ENCODE assay signal across 8 cellular contexts in genomic region chr2:77592955-77593354, GRCh38.
DNase-seq lines count a peak whose midpoint lies in the region; TF ChIP-seq lines count a peak whose summit lies in the region.
"Not testable (repeated sequence)": the region's sequence is repeated elsewhere in the genome, so short reads cannot be mapped to it uniquely, and the experiment has no call there.

No MANE protein-coding gene starts in this region.

- H3K4me2 ChIP-seq in H9 (ENCODE audit: insufficient read depth, insufficient read length, low read length) (peak overlapping the region; percentile 37), smooth muscle cell (peak overlapping the region; percentile 83)

- H4K20me1 ChIP-seq in H9 (ENCODE audit: control insufficient read depth, insufficient read depth, insufficient read length); smooth muscle cell (ENCODE audit: low read depth): not testable (repeated sequence)

- not testable (repeated sequence) for H3K79me1 ChIP-seq in H9 (ENCODE audit: insufficient read depth, low read depth, low read length, poor library complexity, severe bottlenecking)

- H3K27me3 ChIP-seq in H9 (ENCODE audit: insufficient read depth, low read length); cardiac muscle cell; smooth muscle cell (ENCODE audit: low read depth): not testable (repeated sequence)

- H2BK5ac ChIP-seq in H9 (ENCODE audit: insufficient read length, low read length) = not testable (repeated sequence)

- not testable (repeated sequence) for H2AFZ ChIP-seq in H9 (ENCODE audit: low read length)
- H2AFZ ChIP-seq in smooth muscle cell (ENCODE audit: low read depth) = peak overlapping the region; percentile 90

- H3K56ac ChIP-seq in H9 (ENCODE audit: insufficient read length, low read depth, low read length) = not testable (repeated sequence)

- not testable (repeated sequence) for H2BK120ac ChIP-seq in H9 (ENCODE audit: low read depth, low read length, poor library complexity, severe bottlenecking)

- not testable (repeated sequence) for H4K91ac ChIP-seq in H9 (ENCODE audit: insufficient read length, low read depth, low read length)

- peaks cover 21 to 22% of the 10 kb centered on the region in 2 experiments for H3K4me1 Mint-ChIP-seq in H9
- H3K4me1 Mint-ChIP-seq in chondrocyte (ENCODE audit: low read depth); nephron: not testable (repeated sequence)

- H3K9ac ChIP-seq in H9 (ENCODE audit: extremely low read depth, insufficient read length, low read length) = peak overlapping the region; percentile 54
- not testable (repeated sequence) for H3K9ac ChIP-seq in smooth muscle cell (ENCODE audit: low read depth)

- H3K9me3 ChIP-seq in H9 (ENCODE audit: control insufficient read depth, low read depth, low read length); cardiac muscle cell (ENCODE audit: low read depth); iPS-18c (ENCODE audit: control insufficient read depth, insufficient read depth, low read length); smooth muscle cell (replicated peaks; ENCODE audit: low read depth): not testable (repeated sequence)

- not testable (repeated sequence) for H3T11ph ChIP-seq in H9 (ENCODE audit: low read length)

- H3K4me1 ChIP-seq in H9 (ENCODE audit: insufficient read depth, low read length); cardiac muscle cell (ENCODE audit: low read depth); smooth muscle cell (ENCODE audit: low read depth): not testable (repeated sequence)

- H3K36me3 ChIP-seq in cardiac muscle cell; smooth muscle cell (ENCODE audit: low read depth): not testable (repeated sequence)

- DNase-seq in H9 (peak; percentile 62), NCI-H1417 (lab: John Stamatoyannopoulos, UW) (peak in 2 of 3 experiments; percentile 68 to 82), NCI-H748 (lab: John Stamatoyannopoulos, UW; ENCODE audit: unreplicated experiment) (peak; percentile 61)
- not testable (repeated sequence) for DNase-seq in chondrocyte (ENCODE audit: low spot score); cardiac muscle cell (ENCODE audit: low read depth in 1 of 2, low spot score in 1 of 2); smooth muscle cell (lab: John Stamatoyannopoulos, UW; ENCODE audit: unreplicated experiment)

- H3K4ac ChIP-seq in H9 (ENCODE audit: low read depth, low read length) = not testable (repeated sequence)

- not testable (repeated sequence) for H2BK15ac ChIP-seq in H9 (ENCODE audit: low read depth, low read length)

- no CpG with 5 or more reads among the region's 24 CpGs for WGBS in H9 (ENCODE audit: extremely low coverage, insufficient read length, low lambda C conversion rate)
- WGBS in smooth muscle cell (ENCODE audit: low lambda C conversion rate) = 11% methylated on average over 24 of the region's 24 CpGs

- H3K27me3 Mint-ChIP-seq in H9 (ENCODE audit: low read depth); chondrocyte (ENCODE audit: low read depth); nephron (ENCODE audit: low read depth): not testable (repeated sequence)

- H3K23me2 ChIP-seq in H9 (ENCODE audit: insufficient read length, low read depth, low read length, poor library complexity, severe bottlenecking) = not testable (repeated sequence)

- not testable (repeated sequence) for H2BK20ac ChIP-seq in H9 (ENCODE audit: low read depth, low read length, poor library complexity, severe bottlenecking)

- H3K27ac Mint-ChIP-seq in H9 = peak overlapping the region in 2 of 3 experiments; percentile 95 to 99; a peak in 5 of 7 replicates
- not testable (repeated sequence) for H3K27ac Mint-ChIP-seq in chondrocyte (ENCODE audit: unreplicated experiment)
- peak overlapping the region in 2 of 3 experiments; percentile 18 to 49 for H3K27ac Mint-ChIP-seq in nephron

- H3K4me3 ChIP-seq in cardiac muscle cell (peak overlapping the region; percentile 34), iPS-18c (ENCODE audit: insufficient read depth, low read depth, low read length) (peak overlapping the region; percentile 53), smooth muscle cell (peak overlapping the region; percentile 50)

- H4K5ac ChIP-seq in H9 (ENCODE audit: insufficient read length, low read depth, low read length) = not testable (repeated sequence)

- H4K8ac ChIP-seq in H9 (replicated peaks; ENCODE audit: insufficient read length, low read depth, low read length) = not testable (repeated sequence)

- not testable (repeated sequence) for H2BK12ac ChIP-seq in H9 (ENCODE audit: insufficient read length, low read depth, low read length)

- peak overlapping the region; percentile 56 for H3K18ac ChIP-seq in H9 (ENCODE audit: insufficient read length, low read depth, low read length)

- peak overlapping the region; percentile 82 to 90 for H3K4me3 Mint-ChIP-seq in H9
- H3K4me3 Mint-ChIP-seq in chondrocyte (ENCODE audit: unreplicated experiment) = peak overlapping the region; percentile 28
- H3K4me3 Mint-ChIP-seq in nephron = peak overlapping the region; percentile 76 to 82 (median 78)

- H3K27ac ChIP-seq in H9 (ENCODE audit: insufficient read length, low read depth, low read length); cardiac muscle cell; smooth muscle cell (ENCODE audit: low read depth): not testable (repeated sequence)

- not testable (repeated sequence) for H2AK5ac ChIP-seq in H9 (ENCODE audit: insufficient read length, low read length)

- H3F3A ChIP-seq in smooth muscle cell (ENCODE audit: low read depth) = not testable (repeated sequence)

- H3K23ac ChIP-seq in H9 (ENCODE audit: insufficient read length, low read depth, low read length) = not testable (repeated sequence)

- peak overlapping the region; percentile 70 for H3K14ac ChIP-seq in H9 (ENCODE audit: insufficient read depth, low read length)

- TF ChIP-seq CTCF in H9 (conservative IDR thresholded peaks at IDR 0.05); chondrocyte (IDR thresholded peaks at IDR 0.05); cardiac muscle cell (IDR thresholded peaks at IDR 0.05; ENCODE audit: low read depth, low read length); nephron (IDR thresholded peaks at IDR 0.05; ENCODE audit: unreplicated experiment in 3 of 3); smooth muscle cell (IDR thresholded peaks at IDR 0.05; ENCODE audit: borderline replicate concordance, insufficient read depth, poor library complexity, severe bottlenecking): not testable (repeated sequence)

- H3K9me3 Mint-ChIP-seq in H9 = peaks cover 14 to 17% of the 10 kb centered on the region in 2 experiments; a peak in 4 of 5 replicates
- H3K9me3 Mint-ChIP-seq in chondrocyte (ENCODE audit: low read depth); nephron: not testable (repeated sequence)

- not testable (repeated sequence) for H3K79me2 ChIP-seq in H9 (ENCODE audit: insufficient read depth, low read length); smooth muscle cell (ENCODE audit: low read depth)

- peaks cover 10 to 19% (median 11%) of the 10 kb centered on the region in 3 experiments for H3K36me3 Mint-ChIP-seq in H9 (ENCODE audit: insufficient read depth in 1 of 3, low read depth in 3 of 3)
- H3K36me3 Mint-ChIP-seq in chondrocyte (ENCODE audit: low read depth); nephron (ENCODE audit: low read depth): not testable (repeated sequence)

Comparison
In these comparisons a context has a peak if more than half of its experiments do, and no peak if none do; other contexts are left out.
1. H3K4me3 Mint-ChIP-seq: peak in every context shown above with its lines; median percentile 86 in H9; 78 in nephron; 28 in chondrocyte.